11 cellular contexts compared by ENCODE assay signal in the genomic region with DNA sequence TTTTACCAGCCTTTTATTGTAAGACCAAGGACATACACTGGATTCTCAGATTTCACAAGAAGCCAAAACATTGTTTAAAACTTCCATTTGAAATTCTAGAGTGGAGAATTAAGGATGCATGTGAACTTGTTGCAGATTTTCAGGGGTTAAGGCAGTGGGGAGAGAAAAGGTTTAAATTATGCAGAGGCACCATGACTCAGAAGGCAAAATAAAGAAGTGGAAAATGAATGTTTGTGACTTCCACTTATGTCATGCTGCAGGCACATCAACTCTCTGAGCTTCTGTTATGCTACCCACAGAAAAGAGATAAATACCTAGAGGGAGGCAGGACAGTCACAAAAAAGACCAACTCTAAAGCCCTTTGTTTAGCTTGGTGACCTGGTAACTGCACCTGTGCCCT.
A peak's percentile ranks its signal among the peaks of the same experiment; 100 is the strongest.
DNase-seq lines count a peak whose midpoint lies in the region; ATAC-seq and TF ChIP-seq lines count a peak whose summit lies in the region.
"Had no signal": no experiment of that assay in that cellular context is flagged by ENCODE, and none has a peak within 500 bp of the region (broad histone marks: within the 10 kb centered on the region; RNA-seq: fewer than 3 reads in every experiment).

No MANE protein-coding gene starts in this region.

- H3K79me2 ChIP-seq in GM23248 (ENCODE audit: insufficient read depth) (no peaks in the 10 kb centered on the region), PC-3 (ENCODE audit: low read length) (no peaks in the 10 kb centered on the region)

- H3K9me2 ChIP-seq in GM23248 (ENCODE audit: insufficient read depth) (no peaks in the 10 kb centered on the region), PC-3 (replicated peaks; ENCODE audit: low read length) (no peaks in the 10 kb centered on the region)

- H3K27me3 ChIP-seq in GM23248 (replicated peaks; ENCODE audit: insufficient read depth), result no peaks in the 10 kb centered on the region
- peaks cover 36% of the 10 kb centered on the region for H3K27me3 ChIP-seq in PC-3 (ENCODE audit: low read length)
- no peaks in the 10 kb centered on the region for H3K27me3 ChIP-seq in skeletal muscle satellite cell (ENCODE audit: control insufficient read depth, insufficient read depth, low read length)
- H3K27me3 ChIP-seq in SJCRH30, result no peaks in the 10 kb centered on the region

- BruUV-seq in PC-3 (replicated peaks; lab: Mats Ljungman, UMichigan), result no TSS peak

- no peak overlapping the region for H3K27ac ChIP-seq in GM23248
- H3K27ac ChIP-seq in PC-3 (ENCODE audit: low read length), result no peak overlapping the region
- H3K27ac ChIP-seq in SJCRH30, result no peak overlapping the region
- H3K27ac ChIP-seq: VCaP had no signal

- no peak overlapping the region for H3K9ac ChIP-seq in GM23248
- H3K9ac ChIP-seq in PC-3 (ENCODE audit: low read length), result no peak overlapping the region
- H3K9ac ChIP-seq in skeletal muscle satellite cell (ENCODE audit: low read depth, low read length), result peak overlapping the region; percentile 43

- TF ChIP-seq CTCF in PC-3 (conservative IDR thresholded peaks at IDR 0.05; ENCODE audit: low read depth, low read length) (no peak), fibroblast of the aortic adventitia (IDR thresholded peaks at IDR 0.05; ENCODE audit: insufficient read depth, low read length) (no peak)

- intact Hi-C loops in PC-3 (cut with micrococcal nuclease) (loop anchor here (2.0 to 5.0 kb wide), 2 partner anchors 188 to 309 kb away; no protein-coding TSS in a partner anchor), Right ventricle myocardium inferior (cut with DNase I) (loop anchor here (5.0 to 10.0 kb wide), 3 partner anchors 284 to 464 kb away; no protein-coding TSS in a partner anchor)

- no peaks in the 10 kb centered on the region for H3F3A ChIP-seq in GM23248 (ENCODE audit: insufficient read depth)
- H3F3A ChIP-seq in PC-3 (ENCODE audit: low read length, unreplicated experiment), result no peaks in the 10 kb centered on the region

- H3K4me2 ChIP-seq in GM23248 (ENCODE audit: unreplicated experiment), result peak overlapping the region; percentile 94
- H3K4me2 ChIP-seq in PC-3 (ENCODE audit: low read length), result no peak overlapping the region
- H3K4me2 ChIP-seq in skeletal muscle satellite cell (ENCODE audit: low read length), result peak overlapping the region; percentile 25

- in situ Hi-C loops in GM23248 (cut with MboI), result loop anchor here (10.0 kb wide), 1 partner anchor 184 kb away; a partner anchor contains a TSS

- no peaks in the 10 kb centered on the region for H4K20me1 ChIP-seq in GM23248 (ENCODE audit: insufficient read depth)
- no peaks in the 10 kb centered on the region for H4K20me1 ChIP-seq in PC-3 (ENCODE audit: low read length)

- DNase-seq in GM23248 (peak; percentile 62), PC-3 (no peak), fibroblast of the aortic adventitia (ENCODE audit: low read depth) (peak; percentile 31), SJCRH30 (no peak), NCI-H1105 (lab: John Stamatoyannopoulos, UW) (no peak), Right ventricle myocardium inferior (ENCODE audit: missing footprints) (no peak)
- DNase-seq: activated naive CD4-positive, alpha-beta T cell; GDM1; GOT3 had no signal

- CTCF ChIA-PET in PC-3 (lab: Charles Lee), result interaction anchor here (0.6 kb wide), 1 partner anchor 95 kb away, joined by 4 read pairs; no protein-coding TSS in a partner anchor

- H3K36me3 ChIP-seq in GM23248 (ENCODE audit: low read depth) (no peaks in the 10 kb centered on the region), PC-3 (ENCODE audit: low read depth, low read length) (no peaks in the 10 kb centered on the region), skeletal muscle satellite cell (ENCODE audit: insufficient read depth, low read length) (no peaks in the 10 kb centered on the region), SJCRH30 (no peaks in the 10 kb centered on the region)

- H2AFZ ChIP-seq in GM23248 (peak overlapping the region; percentile 83; the same call in 1 of the 2 replicates), PC-3 (ENCODE audit: low read length) (no peak overlapping the region)

- H3K9me3 ChIP-seq in GM23248 (ENCODE audit: low read depth), result no peaks in the 10 kb centered on the region
- H3K9me3 ChIP-seq in PC-3 (ENCODE audit: low read length), result no peaks in the 10 kb centered on the region
- no peaks in the 10 kb centered on the region for H3K9me3 ChIP-seq in skeletal muscle satellite cell (replicated peaks; ENCODE audit: low read length)
- no peaks in the 10 kb centered on the region for H3K9me3 ChIP-seq in SJCRH30 (replicated peaks)

- H3K4me3 ChIP-seq in GM23248, result no peak overlapping the region
- H3K4me3 ChIP-seq in PC-3 (ENCODE audit: low read length), result no peak overlapping the region
- no peak overlapping the region for H3K4me3 ChIP-seq in fibroblast of the aortic adventitia (ENCODE audit: low read depth, low read length)
- no peak overlapping the region for H3K4me3 ChIP-seq in skeletal muscle satellite cell (ENCODE audit: low read length)
- no peak overlapping the region for H3K4me3 ChIP-seq in SJCRH30

- POLR2A ChIA-PET in PC-3 (lab: Charles Lee; ENCODE audit: unreplicated experiment), result interaction anchor here (0.6 kb wide), 1 partner anchor 133 kb away, joined by 4 read pairs; no protein-coding TSS in a partner anchor

- peaks cover 12% of the 10 kb centered on the region for H3K4me1 ChIP-seq in GM23248 (ENCODE audit: insufficient read depth)
- H3K4me1 ChIP-seq in PC-3 (ENCODE audit: insufficient read depth, low read length), result no peaks in the 10 kb centered on the region
- peaks cover 17% of the 10 kb centered on the region for H3K4me1 ChIP-seq in skeletal muscle satellite cell (ENCODE audit: control insufficient read depth, insufficient read depth, low read length)
- peaks cover 10% of the 10 kb centered on the region for H3K4me1 ChIP-seq in SJCRH30

- peak; percentile 33; the same call in 1 of the 2 replicates for ATAC-seq in PC-3
- no peak for ATAC-seq in Right ventricle myocardium inferior

Comparison
In these comparisons a context has a peak if more than half of its experiments do, and no peak if none do; other contexts are left out.
1. DNase-seq: peak in GM23248 (single experiment) and fibroblast of the aortic adventitia (single experiment); none in PC-3 (single experiment), SJCRH30 (0 of 2), NCI-H1105 (single experiment) and Right ventricle myocardium inferior (single experiment).